28 cellular contexts compared by ENCODE assay signal in genomic region chr16:46558018-46558417, GRCh38.
"Had no signal": no experiment of that assay in that cellular context is flagged by ENCODE, and none has a peak within 500 bp of the region (broad histone marks: within the 10 kb centered on the region; RNA-seq: fewer than 3 reads in every experiment).

No MANE protein-coding gene starts in this region.

- H2AFZ ChIP-seq: neural progenitor cell, parathyroid adenoma had no signal

- H3K9ac ChIP-seq: neural progenitor cell, parathyroid adenoma had no signal

- ATAC-seq: natural killer cell; psoas muscle; right cardiac atrium; sciatic nerve; stimulated activated memory B cell treated with anti-CD40 and anti-IgM and Interleukin-4, amounts not matched to agents 10 μg/mL and 1 μg/mL and 100 μg/mL, for 72 hours; stimulated activated naive CD8-positive, alpha-beta T cell treated with anti-CD3 and anti-CD28 coated beads, Interleukin-15, amount 100 ng/mL, for 72 hours; stimulated activated naive CD8-positive, alpha-beta T cell treated with anti-CD3 and anti-CD28 coated beads, Interleukin-15, Interleukin-2, amounts not matched to agents 100 U/mL and 50 U/mL, for 24 hours; upper lobe of right lung had no signal

- H3K79me2 ChIP-seq: parathyroid adenoma had no signal

- H3K4me3 ChIP-seq: neural progenitor cell, ovary, psoas muscle, skin epidermis, smooth muscle cell, spleen, suprapubic skin, testis, tibial artery, transverse colon, upper lobe of right lung, uterus had no signal

- H3K9me3 ChIP-seq: ovary, psoas muscle, spleen, suprapubic skin, testis, tibial artery, transverse colon, upper lobe of right lung, uterus had no signal

- H3K36me3 ChIP-seq: neural progenitor cell, ovary, spleen, suprapubic skin, tibial artery, transverse colon, upper lobe of right lung, uterus had no signal

- DNase-seq: natural killer cell; occipital lobe; ovary; posterior cingulate gyrus; psoas muscle; right cardiac atrium; spleen; stimulated activated CD4-positive, alpha-beta T cell treated with anti-CD3 and anti-CD28 coated beads, Interleukin-12 subunit alpha, Interleukin-12 subunit beta, amount 100 ng/mL, for 4 hours; stimulated activated CD4-positive, alpha-beta T cell treated with anti-CD3 and anti-CD28 coated beads, Interleukin-1b, Interleukin-23, amount 100 ng/mL, for 48 hours; stimulated activated CD4-positive, alpha-beta T cell treated with anti-CD3 and anti-CD28 coated beads, Interleukin-4, amount 100 ng/mL, for 1 hour; stimulated activated CD4-positive, alpha-beta T cell treated with anti-CD3 and anti-CD28 coated beads, Interleukin-4, amount 100 ng/mL, for 4 hours; stimulated activated CD8-positive, alpha-beta memory T cell treated with anti-CD3 and anti-CD28 coated beads, Interleukin-4, amount 100 ng/mL, for 48 hours; stimulated activated naive CD4-positive, alpha-beta T cell; stimulated activated naive CD8-positive, alpha-beta T cell treated with anti-CD3 and anti-CD28 coated beads, Interleukin-15, amount 100 ng/mL, for 72 hours; stimulated activated naive CD8-positive, alpha-beta T cell treated with anti-CD3 and anti-CD28 coated beads, Interleukin-15, Interleukin-2, amounts not matched to agents 100 U/mL and 50 U/mL, for 24 hours; substantia nigra; testis; tibial artery; transverse colon; upper lobe of right lung; uterus had no signal

- H3K27ac ChIP-seq: neural progenitor cell, ovary, parathyroid adenoma, psoas muscle, skin epidermis, spleen, suprapubic skin, testis, tibial artery, transverse colon, upper lobe of right lung, uterus had no signal

- H3K4me2 ChIP-seq: neural progenitor cell, smooth muscle cell had no signal

- H3K27me3 ChIP-seq: ovary, suprapubic skin, testis, transverse colon, uterus had no signal

- H3K4me1 ChIP-seq: neural progenitor cell, parathyroid adenoma, psoas muscle, suprapubic skin, testis, tibial artery, transverse colon, upper lobe of right lung, uterus had no signal
